In genomic region chr7:36717596-36717995, GRCh38 we compare ENCODE assay signal across 17 cellular contexts. TPM values are rescaled to one million over a fixed set of nuclear protein-coding genes. Genes with fewer than 3 reads are reported as not detected.
"Had no signal": no experiment of that assay in that cellular context is flagged by ENCODE, and none has a peak within 500 bp of the region (broad histone marks: within the 10 kb centered on the region; RNA-seq: fewer than 3 reads in every experiment).

No MANE protein-coding gene starts in this region.

- H3K27me3 Mint-ChIP-seq: activated CD4-positive, alpha-beta T cell treated with anti-CD3 and anti-CD28 coated beads for 36 hours; activated T-helper 17 cell treated with anti-CD3 and anti-CD28 coated beads, Interleukin-2, amount 50 U/mL, for 72 hours; brain had no signal

- H3K27me3 ChIP-seq: SJCRH30, upper lobe of right lung had no signal

- H3K9me3 Mint-ChIP-seq: activated T-helper 17 cell treated with anti-CD3 and anti-CD28 coated beads, Interleukin-2, amount 50 U/mL, for 72 hours had no signal

- H3K36me3 Mint-ChIP-seq: brain had no signal

- H3K4me1 Mint-ChIP-seq: activated T-helper 17 cell treated with anti-CD3 and anti-CD28 coated beads, Interleukin-2, amount 50 U/mL, for 72 hours; brain; neural crest cell had no signal

- H3K27ac Mint-ChIP-seq: activated CD4-positive, alpha-beta T cell treated with anti-CD3 and anti-CD28 coated beads for 36 hours; activated naive CD4-positive, alpha-beta T cell treated with anti-CD3 and anti-CD28 coated beads for 36 hours; activated T-helper 17 cell treated with anti-CD3 and anti-CD28 coated beads, Interleukin-2, amount 50 U/mL, for 72 hours; brain had no signal

- H3K4me1 ChIP-seq: parathyroid adenoma, SJCRH30, upper lobe of right lung had no signal

- H3K36me3 ChIP-seq: SJCRH30, upper lobe of right lung, WERI-Rb-1 had no signal

- H3K9me3 ChIP-seq: upper lobe of right lung had no signal

- H3K4me3 Mint-ChIP-seq: activated CD4-positive, alpha-beta T cell treated with anti-CD3 and anti-CD28 coated beads for 36 hours; activated naive CD4-positive, alpha-beta T cell treated with anti-CD3 and anti-CD28 coated beads for 36 hours; activated T-helper 17 cell treated with anti-CD3 and anti-CD28 coated beads, Interleukin-2, amount 50 U/mL, for 72 hours; brain; neural crest cell had no signal

- DNase-seq: activated CD4-positive, alpha-beta T cell treated with anti-CD3 and anti-CD28 coated beads for 36 hours; activated naive CD4-positive, alpha-beta T cell treated with anti-CD3 and anti-CD28 coated beads for 36 hours; amniotic stem cell; dermis blood vessel endothelial cell; hypothalamus; left colon; mesenchymal stem cell; SJCRH30; substantia nigra; SW 1271; T-helper 9 cell; upper lobe of right lung; WERI-Rb-1 had no signal

- H3K27ac ChIP-seq: parathyroid adenoma, SJCRH30, upper lobe of right lung, WERI-Rb-1 had no signal

- H3K4me3 ChIP-seq: SJCRH30, upper lobe of right lung had no signal

RNA-seq across cellular contexts. Expression of gene AOAH, which starts 6.7 kb away (rescaled TPM):
- total RNA-seq: dermis blood vessel endothelial cell, neural crest cell had no signal
